11 cellular contexts compared by ENCODE assay signal in genomic region chr12:12973019-12973418, GRCh38. TPM values are rescaled to one million over a fixed set of nuclear protein-coding genes. Genes with fewer than 3 reads are reported as not detected.
"Had no signal": no experiment of that assay in that cellular context is flagged by ENCODE, and none has a peak within 500 bp of the region (broad histone marks: within the 10 kb centered on the region; RNA-seq: fewer than 3 reads in every experiment).

No MANE protein-coding gene starts in this region.

- H3K9ac ChIP-seq: GM23248, KMS-11 had no signal

- H3K27ac Mint-ChIP-seq: IgD-negative memory B cell had no signal

- H3K4me3 ChIP-seq: GM23248, HAP-1 had no signal

- ATAC-seq: HCT116 had no signal

- H3K27ac ChIP-seq: GM23248, KMS-11 had no signal

- H2AFZ ChIP-seq: GM23248 had no signal

- FAIRE-seq: HTR-8/SVneo had no signal

- H3K9me3 ChIP-seq: HAP-1 had no signal

- H3K4me1 ChIP-seq: HAP-1 had no signal

- DNase-seq: GM23248, GOT3, H7, KBM-7 had no signal

- H3K27me3 Mint-ChIP-seq: IgD-negative memory B cell had no signal

- H3K4me2 ChIP-seq: KMS-11 had no signal

RNA-seq across cellular contexts. Expression of gene GPRC5D, which starts 21.0 kb away (rescaled TPM):
- total RNA-seq: GM23248, H4, HT-29 had no signal
- polyA plus RNA-seq: GM23248 had no signal
